9 cellular contexts compared by ENCODE assay signal in the genomic region with DNA sequence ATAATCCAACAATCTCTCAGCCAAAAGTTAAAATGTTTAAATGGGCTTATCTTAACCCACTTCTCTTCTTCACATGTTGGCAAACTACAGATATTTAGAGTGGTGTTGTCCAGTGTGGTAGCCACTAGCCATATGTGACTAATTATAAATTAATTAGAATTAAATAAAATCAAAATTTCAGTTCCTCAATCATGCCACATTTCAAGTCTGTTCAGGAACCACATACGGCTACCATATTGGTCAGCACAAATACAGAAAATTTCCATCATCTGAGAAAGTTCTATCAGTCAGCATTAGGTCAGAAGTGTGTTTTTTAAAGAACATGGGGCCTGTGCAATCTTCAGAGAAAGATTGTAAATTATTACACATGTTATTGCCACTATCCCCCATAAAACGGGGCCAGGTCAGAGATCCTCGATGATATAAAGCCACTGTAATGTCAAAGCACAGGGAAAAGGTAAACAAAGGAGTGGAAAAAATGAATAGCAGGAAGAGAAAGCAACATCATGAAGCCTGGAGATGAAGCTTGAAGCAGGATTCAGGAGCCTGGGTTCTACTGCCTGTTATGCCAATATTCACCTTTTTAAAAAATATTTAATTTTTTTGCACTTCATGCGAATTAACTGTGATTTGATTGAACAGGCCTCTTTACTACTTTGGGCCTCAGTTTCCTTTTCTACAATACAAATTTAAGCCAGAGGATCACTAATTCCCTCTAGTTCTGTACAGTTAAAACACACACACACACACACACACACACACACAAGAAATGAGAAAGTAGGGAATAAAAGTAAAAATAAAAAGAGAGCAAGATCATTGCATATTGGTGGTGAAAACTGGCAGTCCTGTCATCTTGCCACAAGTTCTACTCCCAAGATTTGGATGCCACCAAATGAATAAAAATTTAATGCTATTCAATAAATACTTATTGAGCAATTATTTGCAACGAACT. TPM values are rescaled to one million over a fixed set of nuclear protein-coding genes. Genes with fewer than 3 reads are reported as not detected.
DNase-seq lines count a peak whose midpoint lies in the region; ATAC-seq and TF ChIP-seq lines count a peak whose summit lies in the region.
"Had no signal": no experiment of that assay in that cellular context is flagged by ENCODE, and none has a peak within 500 bp of the region (broad histone marks: within the 10 kb centered on the region; RNA-seq: fewer than 3 reads in every experiment).

No MANE protein-coding gene starts in this region.

- BruUV-seq in Panc1 (replicated peaks; lab: Mats Ljungman, UMichigan), result TSS peak; percentile 66

- H3K27me3 ChIP-seq in Panc1 (ENCODE audit: control insufficient read depth, insufficient read depth, low read length), result no peaks in the 10 kb centered on the region

- POLR2A ChIA-PET in Panc1 (lab: Charles Lee), result no interaction called here

- CTCF ChIA-PET in Panc1 (lab: Charles Lee), result no interaction called here

- no peak for TF ChIP-seq CTCF in Panc1 (IDR thresholded peaks at IDR 0.05)

- DNase-seq in DMS53 (lab: John Stamatoyannopoulos, UW) (peak; percentile 11), DMS53 treated with DMSO at 0.1 percent for 48 hours (lab: John Stamatoyannopoulos, UW; ENCODE audit: unreplicated experiment) (no peak), Panc1 (ENCODE audit: low read depth, low spot score) (no peak), erythroblast (lab: John Stamatoyannopoulos, UW) (peak; percentile 14 to 24), skeletal muscle cell (ENCODE audit: low read depth) (no peak), substantia nigra (lab: John Stamatoyannopoulos, UW) (no peak), NCI-H1436 treated with DMSO at 0.1 percent for 48 hours (lab: John Stamatoyannopoulos, UW) (no peak)
- DNase-seq: stimulated activated CD4-positive, alpha-beta T cell treated with anti-CD3 and anti-CD28 coated beads, Interleukin-4, amount 100 ng/mL, for 24 hours had no signal

- ATAC-seq in Panc1, result no peak
- ATAC-seq in GM18867 (IDR thresholded peaks at IDR 0.05; ENCODE audit: unreplicated experiment), result no peak

- no peaks in the 10 kb centered on the region for H3K9me3 ChIP-seq in Panc1 (ENCODE audit: control insufficient read depth, insufficient read depth, low read depth, low read length)

- H3K27ac ChIP-seq in Panc1 (ENCODE audit: low read length) (peak overlapping the region; percentile 83), substantia nigra (ENCODE audit: low read depth, low read length, poor library complexity, severe bottlenecking) (no peak overlapping the region)

- H3K4me1 ChIP-seq in Panc1 (ENCODE audit: control insufficient read depth, insufficient read depth, low read length), result peaks cover 13% of the 10 kb centered on the region

- H3K36me3 ChIP-seq in Panc1 (ENCODE audit: control insufficient read depth, insufficient read depth, low read length), result peaks cover 3% of the 10 kb centered on the region; the same call in 1 of the 2 replicates

- in situ Hi-C loops in Panc1 (cut with HindIII; ENCODE audit: low pct_unique_long_range_greater_than_20kb, low sequenced_read_pairs), result no loop called here

- TF ChIP-seq POLR2A in erythroblast (IDR thresholded peaks at IDR 0.05; ENCODE audit: low read length), result no peak

- H3K4me3 ChIP-seq in Panc1 (ENCODE audit: low read depth in 2 of 2, low read length in 2 of 2) (peak overlapping the region; percentile 88 to 89), skeletal muscle cell (ENCODE audit: low read depth, low read length) (peak overlapping the region; percentile 92)

- intact Hi-C loops in Panc1 (cut with micrococcal nuclease; ENCODE audit: unreplicated experiment), result no loop called here

RNA-seq across cellular contexts. Expression of a gene that starts 2.3 kb away (rescaled TPM):
- 10.7 TPM for total RNA-seq in Panc1 (2021; ENCODE audit: unreplicated experiment)
- polyA plus RNA-seq in Panc1 (2012; ENCODE audit: insufficient read length), result 4.4 TPM

RNA-seq across cellular contexts. Expression of a gene that starts 50.6 kb away (rescaled TPM):
- 32.0 TPM for total RNA-seq in Panc1 (2021; ENCODE audit: unreplicated experiment)
- 13.9 TPM for polyA plus RNA-seq in Panc1 (2012; ENCODE audit: insufficient read length)

Comparison
In these comparisons a context has a peak if more than half of its experiments do, and no peak if none do; other contexts are left out.
1. DNase-seq: peak in DMS53 (single experiment) and erythroblast (2 of 2); none in DMS53 treated with DMSO at 0.1 percent for 48 hours (single experiment), Panc1 (single experiment), skeletal muscle cell (single experiment), substantia nigra (0 of 49) and NCI-H1436 treated with DMSO at 0.1 percent for 48 hours (single experiment).